In the genomic region with DNA sequence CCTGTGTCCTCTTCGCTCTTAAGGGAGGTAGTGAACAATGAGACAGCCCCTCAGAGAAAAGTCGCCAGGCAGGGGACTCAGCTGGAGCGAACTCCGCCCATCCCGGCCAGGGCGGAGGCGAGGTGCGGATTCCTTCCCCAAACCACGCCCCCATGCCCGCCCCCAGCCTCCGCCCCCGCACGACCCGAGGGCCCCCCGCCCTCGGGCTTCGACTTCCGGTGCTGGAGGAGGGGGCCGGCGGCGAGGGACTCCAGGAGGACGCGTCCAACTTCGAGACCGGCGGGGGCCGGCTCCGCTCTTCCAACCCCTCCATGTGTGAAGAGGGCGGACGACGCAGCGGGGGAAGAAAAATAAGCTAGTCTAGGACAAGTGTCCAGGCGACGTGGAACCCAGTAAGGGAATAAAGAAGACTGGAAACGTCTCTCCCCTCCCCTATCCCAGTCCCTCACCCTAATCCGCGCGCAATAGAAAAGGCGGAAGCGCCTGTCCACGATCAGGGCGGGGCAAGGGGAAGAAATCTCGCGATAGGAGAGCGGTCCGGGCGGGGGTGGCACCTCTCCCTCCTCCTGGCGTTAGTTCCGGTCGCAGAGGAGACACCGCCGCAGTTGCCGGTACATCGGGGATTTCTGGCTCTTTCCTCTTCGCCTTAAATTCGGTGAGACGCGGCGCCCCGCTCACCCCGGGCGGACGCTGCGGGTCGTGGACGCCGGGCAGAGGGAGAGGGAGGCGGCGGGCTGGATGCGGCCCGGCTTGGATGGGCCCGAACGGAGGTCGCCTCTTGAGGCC, we compare ENCODE assay signal across 8 cellular contexts. TPM values are rescaled to one million over a fixed set of nuclear protein-coding genes. Genes with fewer than 3 reads are reported as not detected.
DNase-seq lines count a peak whose midpoint lies in the region; ATAC-seq and TF ChIP-seq lines count a peak whose summit lies in the region.

Gene BZW1, plus strand, starts transcription at position 575 of the 786 bp plus-strand sequence. CDS start 1,308 bp downstream, outside the sequence.

- CTCF ChIA-PET in BJ (lab: Yijun Ruan, JAX), result interaction anchor here (0.6 to 1.2 kb wide), 4 partner anchors 34 to 1073 kb away, joined by 3 read pairs; no protein-coding TSS in a partner anchor

- peaks cover 3% of the 10 kb centered on the region for H3K36me3 ChIP-seq in BJ (ENCODE audit: control insufficient read depth, insufficient read depth, low read length)

- no peaks in the 10 kb centered on the region for H3K27me3 ChIP-seq in BJ (ENCODE audit: control insufficient read depth, insufficient read depth, low read length)

- peak within 1 kb of the TSS; percentile 99 for H3K27ac Mint-ChIP-seq in activated CD4-positive, alpha-beta T cell treated with anti-CD3 and anti-CD28 coated beads, Interleukin-2, amount 10 ng/mL, durations not matched to agents 24 days and 14 days

- intact Hi-C loops in activated CD4-positive, alpha-beta T cell treated with anti-CD3 and anti-CD28 coated beads, Interleukin-2, amount 10 ng/mL, durations not matched to agents 24 days and 14 days (cut with micrococcal nuclease), result loop anchor here (1.0 to 10.0 kb wide), 16 partner anchors 46 to 1823 kb away; partner anchors contain the start of genes CASP10, FAM117B, HYCC2 and MAIP1
- intact Hi-C loops in left colon (cut with DNase I, micrococcal nuclease), result loop anchor here in 1 of 2 donors (10.0 kb wide), 1 partner anchor 97 kb away; no protein-coding TSS in a partner anchor

- peak within 1 kb of the TSS; percentile 100 for H3K4me3 Mint-ChIP-seq in activated CD4-positive, alpha-beta T cell treated with anti-CD3 and anti-CD28 coated beads, Interleukin-2, amount 10 ng/mL, durations not matched to agents 24 days and 14 days

- H3K36me3 Mint-ChIP-seq in activated CD4-positive, alpha-beta T cell treated with anti-CD3 and anti-CD28 coated beads, Interleukin-2, amount 10 ng/mL, durations not matched to agents 24 days and 14 days (ENCODE audit: low read depth), result peaks cover 39% of the 10 kb centered on the region

- peaks cover 43% of the 10 kb centered on the region for H3K4me1 Mint-ChIP-seq in activated CD4-positive, alpha-beta T cell treated with anti-CD3 and anti-CD28 coated beads, Interleukin-2, amount 10 ng/mL, durations not matched to agents 24 days and 14 days

- ATAC-seq in GM19324 (IDR thresholded peaks at IDR 0.05; ENCODE audit: low FRiP score, unreplicated experiment) (peak; percentile 90), HG03469 (IDR thresholded peaks at IDR 0.05; ENCODE audit: unreplicated experiment) (peak; percentile 63), left colon (peak; percentile 88)

- DNase-seq in BJ (ENCODE audit: low read depth) (peak; percentile 61), NCI-H526 treated with DMSO at 0.1 percent for 48 hours (lab: John Stamatoyannopoulos, UW) (peak; percentile 96), coronary artery (ENCODE audit: low spot score) (peak; percentile 97), left colon (peak; percentile 96)
- peak; percentile 99 for DNase-seq in activated CD4-positive, alpha-beta T cell treated with anti-CD3 and anti-CD28 coated beads, Interleukin-2, amount 10 ng/mL, durations not matched to agents 24 days and 14 days
- DNase-seq in stimulated activated CD4-positive, alpha-beta T cell treated with anti-CD3 and anti-CD28 coated beads, Interleukin-1b, Interleukin-23, amount 100 ng/mL, for 48 hours, result peak; percentile 97

- H3K27ac ChIP-seq in coronary artery, result peak within 1 kb of the TSS; percentile 97 to 98

- TF ChIP-seq CTCF in BJ (IDR thresholded peaks at IDR 0.05; ENCODE audit: insufficient read depth, low read depth, low read length) (no peak), coronary artery (IDR thresholded peaks at IDR 0.05) (no peak)

- POLR2A ChIA-PET in BJ (lab: Charles Lee), result interaction anchor here (1.0 kb wide), 1 partner anchor 98 kb away, joined by 4 read pairs; no protein-coding TSS in a partner anchor

- H3K9me3 Mint-ChIP-seq in activated CD4-positive, alpha-beta T cell treated with anti-CD3 and anti-CD28 coated beads, Interleukin-2, amount 10 ng/mL, durations not matched to agents 24 days and 14 days, result no peaks in the 10 kb centered on the region

- H3K27me3 Mint-ChIP-seq in activated CD4-positive, alpha-beta T cell treated with anti-CD3 and anti-CD28 coated beads, Interleukin-2, amount 10 ng/mL, durations not matched to agents 24 days and 14 days, result peaks cover 2% of the 10 kb centered on the region

- peak within 1 kb of the TSS; percentile 96 for H3K4me3 ChIP-seq in BJ (ENCODE audit: low read depth, low read length)
- peak within 1 kb of the TSS; percentile 98 for H3K4me3 ChIP-seq in coronary artery

RNA-seq across cellular contexts. Expression of gene BZW1, which starts in this region (rescaled TPM):
- 233 and 364 TPM in 2 replicates for polyA plus RNA-seq in BJ (2011; rRNA removed)
- polyA minus RNA-seq in BJ (2011; rRNA and poly(A)+ RNA removed), result 212 and 258 TPM in 2 replicates
- total RNA-seq in activated CD4-positive, alpha-beta T cell treated with anti-CD3 and anti-CD28 coated beads, Interleukin-2, amount 10 ng/mL, durations not matched to agents 24 days and 14 days, result 489 and 490 TPM in 2 replicates
- 100 to 1,000 TPM; 211 to 240 TPM for total RNA-seq in left colon

Comparison
In these comparisons a context has a peak if more than half of its experiments do, and no peak if none do; other contexts are left out.
1. Peak in every context shown above with its lines: DNase-seq, ATAC-seq, H3K4me3 ChIP-seq and H3K27ac ChIP-seq.